ENCODE assay signal across 13 cellular contexts in the genomic region with DNA sequence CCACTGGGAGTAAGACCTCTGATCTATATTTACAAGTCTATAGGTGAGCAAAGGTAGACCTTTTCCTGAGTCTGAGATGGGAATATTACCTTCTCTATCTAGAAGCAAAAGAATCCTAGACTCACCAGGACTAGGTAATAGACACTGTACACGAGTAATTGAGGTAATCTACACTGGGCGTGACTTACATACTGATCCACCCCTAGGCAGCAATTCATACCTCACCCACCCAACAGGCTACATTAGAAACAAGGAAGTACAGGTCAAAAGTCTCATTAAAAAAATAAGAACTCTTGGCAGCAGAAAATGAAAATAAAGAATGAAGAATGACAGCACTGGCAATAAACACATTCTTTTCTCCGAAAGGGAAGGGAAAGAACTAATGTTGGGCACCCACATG. TPM values are rescaled to one million over a fixed set of nuclear protein-coding genes. Genes with fewer than 3 reads are reported as not detected.
A peak's percentile ranks its signal among the peaks of the same experiment; 100 is the strongest.
DNase-seq lines count a peak whose midpoint lies in the region; ATAC-seq, FAIRE-seq and TF ChIP-seq lines count a peak whose summit lies in the region.
"Had no signal": no experiment of that assay in that cellular context is flagged by ENCODE, and none has a peak within 500 bp of the region (broad histone marks: within the 10 kb centered on the region; RNA-seq: fewer than 3 reads in every experiment).

No MANE protein-coding gene starts in this region.

- H3K27me3 Mint-ChIP-seq in effector memory CD8-positive, alpha-beta T cell, result no peaks in the 10 kb centered on the region
- H3K27me3 Mint-ChIP-seq in T-helper 2 cell treated with Interferon-gamma antibody and Interleukin-4, amounts not matched to agents 5 μg/mL and 100 μg/mL, for 36 hours (ENCODE audit: low read depth), result no peaks in the 10 kb centered on the region
- H3K27me3 Mint-ChIP-seq: activated naive CD8-positive, alpha-beta T cell treated with anti-CD3 and anti-CD28 coated beads, Interleukin-2, amount 10 ng/mL, durations not matched to agents 7 days and 5 days had no signal

- H3K27ac ChIP-seq in A549 (no peak overlapping the region), tibial nerve (no peak overlapping the region)
- H3K27ac ChIP-seq: SJSA1 had no signal

- H3K36me3 Mint-ChIP-seq in effector memory CD8-positive, alpha-beta T cell (ENCODE audit: insufficient read depth), result peaks cover 13% of the 10 kb centered on the region
- H3K36me3 Mint-ChIP-seq in T-helper 2 cell treated with Interferon-gamma antibody and Interleukin-4, amounts not matched to agents 5 μg/mL and 100 μg/mL, for 36 hours (ENCODE audit: low read depth), result peaks cover 35% of the 10 kb centered on the region

- H3K4me1 ChIP-seq in A549, result peaks cover 59% of the 10 kb centered on the region
- H3K4me1 ChIP-seq in tibial nerve, result peaks cover 0 to 78% (median 10%) of the 10 kb centered on the region in 4 donors

- H3K9me3 Mint-ChIP-seq in effector memory CD8-positive, alpha-beta T cell, result no peaks in the 10 kb centered on the region
- peaks cover 6% of the 10 kb centered on the region for H3K9me3 Mint-ChIP-seq in T-helper 2 cell treated with Interferon-gamma antibody and Interleukin-4, amounts not matched to agents 5 μg/mL and 100 μg/mL, for 36 hours

- peak overlapping the region; percentile 39 for H3K4me2 ChIP-seq in A549

- POLR2A ChIA-PET in A549 (lab: Yijun Ruan, JAX), result interaction anchor here (0.7 kb wide), 1 partner anchor 107 kb away, joined by 5 read pairs; no protein-coding TSS in a partner anchor

- H3K9me3 ChIP-seq in A549 (peaks cover 20% of the 10 kb centered on the region), tibial nerve (peaks cover 0 to 15% (median 0%) of the 10 kb centered on the region in 4 donors)
- H3K9me3 ChIP-seq: SJSA1 had no signal

- H3K27me3 ChIP-seq in bronchial epithelial cell (ENCODE audit: control insufficient read depth, insufficient read depth, low read length) (no peaks in the 10 kb centered on the region), tibial nerve (no peaks in the 10 kb centered on the region)
- H3K27me3 ChIP-seq: SJSA1 had no signal

- DNase-seq in A549 (ENCODE audit: low read depth in 1 of 2, low spot score in 1 of 2), result no peak
- peak; percentile 34 for DNase-seq in KBM-7
- peak; percentile 70 for DNase-seq in bronchial epithelial cell (ENCODE audit: low read depth)
- peak; percentile 70 to 78 for DNase-seq in lung microvascular endothelial cell (ENCODE audit: low read depth in 2 of 2)
- DNase-seq in cerebellar cortex (ENCODE audit: low spot score), result no peak
- no peak for DNase-seq in effector memory CD8-positive, alpha-beta T cell
- DNase-seq in tibial nerve (ENCODE audit: low spot score in 2 of 2), result no peak
- no peak for DNase-seq in T-helper 2 cell treated with Interferon-gamma antibody and Interleukin-4, amounts not matched to agents 5 μg/mL and 100 μg/mL, for 36 hours (ENCODE audit: low spot score)
- DNase-seq: activated CD4-positive, alpha-beta T cell treated with anti-CD3 and anti-CD28 coated beads, Interleukin-2, amount 50 U/mL, for 48 hours; activated naive CD8-positive, alpha-beta T cell treated with anti-CD3 and anti-CD28 coated beads, Interleukin-2, amount 10 ng/mL, durations not matched to agents 7 days and 5 days; NCI-H2081 treated with DMSO at 0.1 percent for 48 hours; stimulated activated naive CD4-positive, alpha-beta T cell had no signal

- no peak for TF ChIP-seq RAD21 in A549 (conservative IDR thresholded peaks at IDR 0.05 in 1 of 2, IDR thresholded peaks at IDR 0.05 in 1 of 2)

- CTCF ChIA-PET in A549 (lab: Yijun Ruan, JAX), result interaction anchor here (1.5 kb wide), 1 partner anchor 65 kb away, joined by 3 read pairs; no protein-coding TSS in a partner anchor

- H3K36me3 ChIP-seq in bronchial epithelial cell (ENCODE audit: control insufficient read depth, insufficient read depth, low read length) (peaks cover 3% of the 10 kb centered on the region), tibial nerve (peaks cover 0 to 6% (median 0%) of the 10 kb centered on the region in 3 donors)

- 72% methylated on average over 3 of the region's 3 CpGs for WGBS in A549 (ENCODE audit: missing lambda C conversion rate)
- 18 to 19% methylated on average over 3 of the region's 3 CpGs for WGBS in tibial nerve, 2 donors

- peaks cover 45 to 74% of the 10 kb centered on the region in 2 donors for H3K4me1 Mint-ChIP-seq in effector memory CD8-positive, alpha-beta T cell (ENCODE audit: low read depth in 2 of 2)
- H3K4me1 Mint-ChIP-seq in T-helper 2 cell treated with Interferon-gamma antibody and Interleukin-4, amounts not matched to agents 5 μg/mL and 100 μg/mL, for 36 hours (ENCODE audit: low read depth), result peaks cover 26% of the 10 kb centered on the region

- in situ Hi-C loops in KBM-7 (cut with MboI; ENCODE audit: low pct_unique_long_range_greater_than_20kb, low sequenced_read_pairs), result no loop called here

- no peak for FAIRE-seq in A549 (lab: Jason Lieb, UNC)
- FAIRE-seq in bronchial epithelial cell (lab: Jason Lieb, UNC), result no peak

- no peak overlapping the region for H3K27ac Mint-ChIP-seq in effector memory CD8-positive, alpha-beta T cell
- H3K27ac Mint-ChIP-seq in T-helper 2 cell treated with Interferon-gamma antibody and Interleukin-4, amounts not matched to agents 5 μg/mL and 100 μg/mL, for 36 hours, result no peak overlapping the region
- H3K27ac Mint-ChIP-seq: activated naive CD8-positive, alpha-beta T cell treated with anti-CD3 and anti-CD28 coated beads, Interleukin-2, amount 10 ng/mL, durations not matched to agents 7 days and 5 days had no signal

- H3K4me3 ChIP-seq in A549 (no peak overlapping the region), bronchial epithelial cell (ENCODE audit: low read depth, low read length) (no peak overlapping the region), tibial nerve (no peak overlapping the region)
- H3K4me3 ChIP-seq: SJSA1 had no signal

- no peak for TF ChIP-seq EP300 in A549 (IDR thresholded peaks at IDR 0.05)
- TF ChIP-seq EP300 in tibial nerve (IDR thresholded peaks at IDR 0.05), result no peak

- TF ChIP-seq CTCF in A549 (IDR thresholded peaks at IDR 0.05) (no peak), bronchial epithelial cell (IDR thresholded peaks at IDR 0.05; ENCODE audit: insufficient read depth, low read length, severe bottlenecking) (no peak), tibial nerve (IDR thresholded peaks at IDR 0.05) (no peak)

- no peak overlapping the region for H3K4me3 Mint-ChIP-seq in effector memory CD8-positive, alpha-beta T cell
- no peak overlapping the region for H3K4me3 Mint-ChIP-seq in T-helper 2 cell treated with Interferon-gamma antibody and Interleukin-4, amounts not matched to agents 5 μg/mL and 100 μg/mL, for 36 hours
- H3K4me3 Mint-ChIP-seq: activated naive CD8-positive, alpha-beta T cell treated with anti-CD3 and anti-CD28 coated beads, Interleukin-2, amount 10 ng/mL, durations not matched to agents 7 days and 5 days had no signal

- peak; percentile 47 to 65; a peak in 3 of 6 replicates for ATAC-seq in A549
- no peak for ATAC-seq in effector memory CD8-positive, alpha-beta T cell (replicated peaks)

- no peak for TF ChIP-seq POLR2A in A549 (IDR thresholded peaks at IDR 0.05; ENCODE audit: low read length)
- no peak for TF ChIP-seq POLR2A in tibial nerve (IDR thresholded peaks at IDR 0.05)

TF ChIP-seq in A549, 52 proteins besides CTCF, POLR2A, EP300 and RAD21 (continues in another document):
- TF ChIP-seq JUN (IDR thresholded peaks at IDR 0.05) (no peak), RCOR1 (IDR thresholded peaks at IDR 0.05; ENCODE audit: low read depth, low read length) (no peak), TFCP2L1 (CRISPR knock-in tag; IDR thresholded peaks at IDR 0.05) (no peak), PHF8 (IDR thresholded peaks at IDR 0.05; ENCODE audit: borderline replicate concordance, low read depth) (no peak), NPAS2 (CRISPR knock-in tag; IDR thresholded peaks at IDR 0.05; ENCODE audit: borderline replicate concordance) (no peak), POLR2AphosphoS2 (conservative IDR thresholded peaks at IDR 0.05; ENCODE audit: low read length) (no peak), ESRRA (IDR thresholded peaks at IDR 0.05; ENCODE audit: borderline replicate concordance, low read length) (no peak), ZC3H11A (IDR thresholded peaks at IDR 0.05) (no peak), BHLHE40 (IDR thresholded peaks at IDR 0.05; ENCODE audit: low read depth, low read length) (no peak)
- TF ChIP-seq, protein P1, sequence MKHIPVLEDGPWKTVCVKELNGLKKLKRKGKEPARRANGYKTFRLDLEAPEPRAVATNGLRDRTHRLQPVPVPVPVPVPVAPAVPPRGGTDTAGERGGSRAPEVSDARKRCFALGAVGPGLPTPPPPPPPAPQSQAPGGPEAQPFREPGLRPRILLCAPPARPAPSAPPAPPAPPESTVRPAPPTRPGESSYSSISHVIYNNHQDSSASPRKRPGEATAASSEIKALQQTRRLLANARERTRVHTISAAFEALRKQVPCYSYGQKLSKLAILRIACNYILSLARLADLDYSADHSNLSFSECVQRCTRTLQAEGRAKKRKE (CRISPR knock-in tag; IDR thresholded peaks at IDR 0.05; ENCODE audit: low read depth), result no peak
- TF ChIP-seq, protein P2, sequence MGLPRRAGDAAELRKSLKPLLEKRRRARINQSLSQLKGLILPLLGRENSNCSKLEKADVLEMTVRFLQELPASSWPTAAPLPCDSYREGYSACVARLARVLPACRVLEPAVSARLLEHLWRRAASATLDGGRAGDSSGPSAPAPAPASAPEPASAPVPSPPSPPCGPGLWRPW (IDR thresholded peaks at IDR 0.05), result no peak

RNA-seq across cellular contexts. Expression of a gene that starts 7.6 kb away (rescaled TPM):
- 231 and 306 TPM in 2 replicates for polyA plus RNA-seq in A549 (2011; rRNA removed)
- 98.3 and 99.8 TPM in 2 replicates for polyA plus RNA-seq in A549 (2012; cell fraction: cytosol; rRNA removed)
- polyA plus RNA-seq in A549 (2012; cell fraction: nucleus; rRNA removed), result 97.3 and 104 TPM in 2 replicates
- 155 to 157 TPM (median 156 TPM) in 3 replicates for polyA plus RNA-seq in A549 (2017; fragmentation: RNase III; extraction: RNeasy Plus Mini Kit Qiagen cat#74134 plus additional on column Dnase treatment)
- 263 and 303 TPM in 2 replicates for polyA minus RNA-seq in A549 (2011; rRNA and poly(A)+ RNA removed)
- total RNA-seq in bronchial epithelial cell, result 242 and 268 TPM in 2 replicates
- 63.0 and 74.8 TPM in 2 replicates for total RNA-seq in lung microvascular endothelial cell
- total RNA-seq in tibial nerve, result 10 to 100 TPM; 60.7 to 73.0 (median 64.1) TPM

Comparison
In these comparisons a context has a peak if more than half of its experiments do, and no peak if none do; other contexts are left out.
1. DNase-seq: peak in KBM-7 (single experiment), bronchial epithelial cell (single experiment) and lung microvascular endothelial cell (2 of 2); none in A549 (0 of 2), cerebellar cortex (single experiment), effector memory CD8-positive, alpha-beta T cell (0 of 3), tibial nerve (0 of 2) and T-helper 2 cell treated with Interferon-gamma antibody and Interleukin-4, amounts not matched to agents 5 μg/mL and 100 μg/mL, for 36 hours (single experiment).